ENCODE assay signal across 1 cellular context in genomic region chr7:18552311-18552916, GRCh38.
TF ChIP-seq lines count a peak whose summit lies in the region.

No MANE protein-coding gene starts in this region.

TF ChIP-seq in SK-N-SH, 30 proteins besides CTCF, POLR2A, EP300 and RAD21 (continued from another document):
- TF ChIP-seq REST (IDR thresholded peaks at IDR 0.05; ENCODE audit: low read depth, low read length) (no peak), IRF3 (IDR thresholded peaks at IDR 0.05; ENCODE audit: low read depth, low read length) (no peak), YY1 (IDR thresholded peaks at IDR 0.05; ENCODE audit: low read depth) (no peak), RFX5 (IDR thresholded peaks at IDR 0.05; ENCODE audit: low read length) (no peak), ELF1 (IDR thresholded peaks at IDR 0.05) (no peak), JUND (IDR thresholded peaks at IDR 0.05) (no peak), PBX3 (IDR thresholded peaks at IDR 0.05) (no peak), CHD2 (IDR thresholded peaks at IDR 0.05; ENCODE audit: low read length, partially characterized antibody) (no peak)
